9 cellular contexts compared by ENCODE assay signal in genomic region chr19:40610396-40611064, GRCh38. TPM values are rescaled to one million over a fixed set of nuclear protein-coding genes. Genes with fewer than 3 reads are reported as not detected.
DNase-seq lines count a peak whose midpoint lies in the region; ATAC-seq and TF ChIP-seq lines count a peak whose summit lies in the region.
"Had no signal": no experiment of that assay in that cellular context is flagged by ENCODE, and none has a peak within 500 bp of the region (broad histone marks: within the 10 kb centered on the region; RNA-seq: fewer than 3 reads in every experiment).

No MANE protein-coding gene starts in this region.

- H3K4me3 ChIP-seq in SJCRH30, result peak overlapping the region; percentile 48
- H3K4me3 ChIP-seq in ascending aorta, result peak overlapping the region; percentile 46 to 52
- H3K4me3 ChIP-seq in iPS-18c (ENCODE audit: insufficient read depth, low read depth, low read length), result peak overlapping the region; percentile 40

- H3K27ac ChIP-seq in SJCRH30, result no peak overlapping the region
- H3K27ac ChIP-seq in ascending aorta, result peak overlapping the region; percentile 42 to 79
- H3K27ac ChIP-seq: neutrophil had no signal

- H3K27me3 ChIP-seq in SJCRH30 (no peaks in the 10 kb centered on the region), ascending aorta (no peaks in the 10 kb centered on the region)

- ATAC-seq in GM18909 (IDR thresholded peaks at IDR 0.05; ENCODE audit: poor library complexity, unreplicated experiment) (peak; percentile 2), HG03460 (IDR thresholded peaks at IDR 0.05; ENCODE audit: unreplicated experiment) (no peak)

- TF ChIP-seq CTCF in ascending aorta (IDR thresholded peaks at IDR 0.05), result no peak

- H3K9me3 ChIP-seq in SJCRH30 (replicated peaks), result no peaks in the 10 kb centered on the region
- no peaks in the 10 kb centered on the region for H3K9me3 ChIP-seq in ascending aorta
- no peaks in the 10 kb centered on the region for H3K9me3 ChIP-seq in iPS-18c (ENCODE audit: control insufficient read depth, insufficient read depth, low read length)
- H3K9me3 ChIP-seq: neutrophil had no signal

- DNase-seq in SJCRH30, result no peak
- DNase-seq in ascending aorta (ENCODE audit: low spot score in 2 of 2), result peak in 1 of 2 donors; percentile 87
- DNase-seq in stimulated activated CD4-positive, alpha-beta T cell treated with anti-CD3 and anti-CD28 coated beads, Interleukin-4, amount 100 ng/mL, for 1 hour, result peak; percentile 63
- DNase-seq in NCI-H1694 (lab: John Stamatoyannopoulos, UW), result no peak
- no peak for DNase-seq in inferior parietal cortex (ENCODE audit: extremely low spot score)

- intact Hi-C loops in ascending aorta (cut with DNase I), result no loop called here

- H3K4me1 ChIP-seq in SJCRH30 (peaks cover 4% of the 10 kb centered on the region; the same call in 1 of the 2 replicates), ascending aorta (peaks cover 3 to 16% of the 10 kb centered on the region in 2 donors)

- no peaks in the 10 kb centered on the region for H3K36me3 ChIP-seq in SJCRH30
- peaks cover 17 to 22% of the 10 kb centered on the region in 2 donors for H3K36me3 ChIP-seq in ascending aorta
- H3K36me3 ChIP-seq: neutrophil had no signal

RNA-seq across cellular contexts. Expression of gene LTBP4, which starts 9.4 kb away (rescaled TPM):
- 4.0 and 5.6 TPM in 2 replicates for total RNA-seq in SJCRH30 (2014; rRNA removed; shearing (Covaris generic))
- total RNA-seq in ascending aorta, result 691 TPM

RNA-seq across cellular contexts. Expression of gene SHKBP1, which starts 33.9 kb away (rescaled TPM):
- total RNA-seq in SJCRH30 (2014; rRNA removed; shearing (Covaris generic)), result 44.1 and 46.6 TPM in 2 replicates
- 192 TPM for total RNA-seq in ascending aorta

Comparison
In these comparisons a context has a peak if more than half of its experiments do, and no peak if none do; other contexts are left out.
1. RNA of gene LTBP4, which starts 9.4 kb away (total RNA-seq): 691 TPM in ascending aorta (single experiment); 4.0 to 5.6 TPM in SJCRH30; every median in the first group is over 100 times any median in the second.
2. Peak in every context shown above with its lines, with median percentiles within 50 percentile points of each other: H3K4me3 ChIP-seq.